Comparison of ENCODE assay signal across 8 cellular contexts in genomic region chr2:240586198-240586918, GRCh38. TPM values are rescaled to one million over a fixed set of nuclear protein-coding genes. Genes with fewer than 3 reads are reported as not detected.
A peak's percentile ranks its signal among the peaks of the same experiment; 100 is the strongest.
DNase-seq lines count a peak whose midpoint lies in the region; ATAC-seq, FAIRE-seq and TF ChIP-seq lines count a peak whose summit lies in the region.

TSS of gene CAPN10 (plus strand) at chr2:240586734. CDS start at chr2:240586912, 178 bp downstream.

- no peaks in the 10 kb centered on the region for H3F3A ChIP-seq in OCI-LY1 (ENCODE audit: insufficient read depth, low read length)

- H3K9ac ChIP-seq in HUES64 (ENCODE audit: low read depth, low read length) (peak within 1 kb of the TSS; percentile 94), OCI-LY1 (ENCODE audit: low read length) (peak within 1 kb of the TSS; percentile 80), endothelial cell of umbilical vein (replicated peaks; ENCODE audit: extremely low read depth, insufficient read depth, low read length) (peak within 1 kb of the TSS; percentile 91)

- peaks cover 38% of the 10 kb centered on the region for H3K4me1 Mint-ChIP-seq in Calu3 (ENCODE audit: low read depth, unreplicated experiment)

- POLR2A ChIA-PET in endothelial cell of umbilical vein (lab: Charles Lee) = interaction anchor here (1.0 to 3.3 kb wide), 3 partner anchors 17 to 25 kb away, joined by 7 to 13 read pairs (median 8); partner anchors contain the start of gene RNPEPL1

- H3K27ac ChIP-seq in HUES64 (ENCODE audit: low read depth, low read length) (peak within 1 kb of the TSS; percentile 87), OCI-LY1 (ENCODE audit: low read depth, low read length, poor library complexity, severe bottlenecking) (peak within 1 kb of the TSS; percentile 98), endothelial cell of umbilical vein (ENCODE audit: insufficient read depth, low read depth, low read length) (peak within 1 kb of the TSS; percentile 74)

- H3K4me1 ChIP-seq in HUES64 (ENCODE audit: insufficient read depth, low read length) (peaks cover 13% of the 10 kb centered on the region), OCI-LY1 (ENCODE audit: insufficient read depth, low read length, severe bottlenecking) (peaks cover 41% of the 10 kb centered on the region), endothelial cell of umbilical vein (ENCODE audit: control insufficient read depth, extremely low read depth, insufficient read depth, low read length) (peaks cover 17% of the 10 kb centered on the region)

- WGBS in HUES64 = under 1% methylated on average over 88 of the region's 88 CpGs

- peak within 1 kb of the TSS; percentile 94 for H3K4me3 Mint-ChIP-seq in Calu3 (ENCODE audit: low read depth, unreplicated experiment)

- TF ChIP-seq POLR2A in endothelial cell of umbilical vein (IDR thresholded peaks at IDR 0.05; ENCODE audit: low read depth, low read length) = peak; percentile 66

- no peaks in the 10 kb centered on the region for H3K9me3 ChIP-seq in HUES64 (ENCODE audit: insufficient read depth, low read depth, low read length)
- no peaks in the 10 kb centered on the region for H3K9me3 ChIP-seq in OCI-LY1 (ENCODE audit: low read length)
- no peaks in the 10 kb centered on the region for H3K9me3 ChIP-seq in endothelial cell of umbilical vein (replicated peaks; ENCODE audit: control insufficient read depth, insufficient read depth, low read length)

- ATAC-seq in GM21447 (IDR thresholded peaks at IDR 0.05; ENCODE audit: unreplicated experiment) = peak; percentile 52

- H3K4me3 ChIP-seq in HUES64 (ENCODE audit: low read length) (peak within 1 kb of the TSS; percentile 100), OCI-LY1 (ENCODE audit: low read depth, low read length, poor library complexity, severe bottlenecking) (peak within 1 kb of the TSS; percentile 71), endothelial cell of umbilical vein (replicated peaks in 1 of 3; ENCODE audit: insufficient read depth in 1 of 3, low read depth in 1 of 3, low read length in 3 of 3) (peak within 1 kb of the TSS; percentile 76 to 84 (median 84))

- H3K79me2 ChIP-seq in OCI-LY1 (ENCODE audit: insufficient read depth, low read length) = peaks cover 6% of the 10 kb centered on the region; the same call in 1 of the 2 replicates
- H3K79me2 ChIP-seq in endothelial cell of umbilical vein (ENCODE audit: control insufficient read depth, insufficient read depth, low read length) = peaks cover 54% of the 10 kb centered on the region

- H3K36me3 ChIP-seq in HUES64 (ENCODE audit: insufficient read depth, low read length) = peaks cover 6% of the 10 kb centered on the region; the same call in 1 of the 2 replicates
- H3K36me3 ChIP-seq in OCI-LY1 (ENCODE audit: insufficient read depth, low read length) = no peaks in the 10 kb centered on the region
- H3K36me3 ChIP-seq in endothelial cell of umbilical vein (ENCODE audit: control insufficient read depth in 2 of 2, extremely low read depth in 1 of 2, insufficient read depth in 2 of 2, low read length in 2 of 2) = peaks cover 0 to 9% of the 10 kb centered on the region in 2 experiments

- dilution Hi-C loops in endothelial cell of umbilical vein (cut with MboI; ENCODE audit: extremely low pct_ligation_motif_present, low sequenced_read_pairs) = no loop called here

- no TSS peak for BruUV-seq in Calu3 (replicated peaks; lab: Mats Ljungman, UMichigan)
- no TSS peak for BruUV-seq in endothelial cell of umbilical vein (replicated peaks; lab: Mats Ljungman, UMichigan)

- H4K20me1 ChIP-seq in OCI-LY1 (ENCODE audit: insufficient read depth, low read length) = no peaks in the 10 kb centered on the region
- no peaks in the 10 kb centered on the region for H4K20me1 ChIP-seq in endothelial cell of umbilical vein (replicated peaks; ENCODE audit: control insufficient read depth, extremely low read depth, insufficient read depth, low read length)

- H3K9me1 ChIP-seq in endothelial cell of umbilical vein (replicated peaks; ENCODE audit: control insufficient read depth, extremely low read depth, insufficient read depth, low read length) = no peaks in the 10 kb centered on the region

- peak; percentile 88 for FAIRE-seq in endothelial cell of umbilical vein (lab: Jason Lieb, UNC)

- H3K9me2 ChIP-seq in OCI-LY1 (ENCODE audit: low read depth, low read length) = no peaks in the 10 kb centered on the region

- peak within 1 kb of the TSS; percentile 83 for H3K4me2 ChIP-seq in OCI-LY1 (ENCODE audit: low read length)
- peak within 1 kb of the TSS; percentile 80 for H3K4me2 ChIP-seq in endothelial cell of umbilical vein (ENCODE audit: insufficient read depth, low read length)

- intact Hi-C loops in Calu3 (cut with micrococcal nuclease; ENCODE audit: unreplicated experiment) (no loop called here), endothelial cell of umbilical vein (cut with micrococcal nuclease) (loop anchor here (1.0 kb wide), 3 partner anchors 20 to 73 kb away; partner anchors contain the start of gene DUSP28)

- H3K36me3 Mint-ChIP-seq in Calu3 (ENCODE audit: insufficient read depth, unreplicated experiment) = peaks cover 37% of the 10 kb centered on the region

- H2AFZ ChIP-seq in OCI-LY1 (ENCODE audit: low read length) (no peak within 1 kb of the TSS), endothelial cell of umbilical vein (ENCODE audit: low read depth, low read length) (peak within 1 kb of the TSS; percentile 83)

- peak; percentile 98 for DNase-seq in Calu3
- peak; percentile 97 for DNase-seq in activated CD8-positive, alpha-beta memory T cell treated with anti-CD3 and anti-CD28 coated beads, Interleukin-2, amount 50 U/mL, for 4 hours
- DNase-seq in endothelial cell of umbilical vein (ENCODE audit: low read depth, low spot score) = peak; percentile 95
- peak; percentile 98 for DNase-seq in middle frontal gyrus (ENCODE audit: extremely low spot score, low spot score)
- DNase-seq in stimulated activated CD8-positive, alpha-beta memory T cell treated with anti-CD3 and anti-CD28 coated beads, Interleukin-2, amount 100 ng/mL, for 48 hours (ENCODE audit: low read depth in 2 of 2) = peak; percentile 95 to 96

- no peaks in the 10 kb centered on the region for H3K9me3 Mint-ChIP-seq in Calu3 (ENCODE audit: low read depth, unreplicated experiment)

- CTCF ChIA-PET in Calu3 (lab: Charles Lee) (interaction anchor here (1.0 to 3.2 kb wide), 8 partner anchors 13 to 254 kb away, joined by 3 to 24 read pairs (median 4); no protein-coding TSS in a partner anchor), endothelial cell of umbilical vein (lab: Charles Lee) (interaction anchor here (0.8 to 5.3 kb wide), 12 partner anchors 10 to 354 kb away, joined by 3 to 47 read pairs (median 10); partner anchors contain the start of genes ANKMY1 and RNPEPL1)

- no peaks in the 10 kb centered on the region for H3K27me3 Mint-ChIP-seq in Calu3 (ENCODE audit: unreplicated experiment)

- TF ChIP-seq CTCF in Calu3 (IDR thresholded peaks at IDR 0.05; ENCODE audit: unreplicated experiment) (no peak), OCI-LY1 (IDR thresholded peaks at IDR 0.05; ENCODE audit: low read length) (no peak), endothelial cell of umbilical vein (IDR thresholded peaks at IDR 0.05; ENCODE audit: extremely low read depth in 1 of 2, insufficient read depth in 1 of 2, low read depth in 1 of 2, low read length in 2 of 2) (no peak)

- H3K27me3 ChIP-seq in HUES64 (ENCODE audit: insufficient read depth, low read length) (no peaks in the 10 kb centered on the region), OCI-LY1 (ENCODE audit: insufficient read depth, low read length) (no peaks in the 10 kb centered on the region), endothelial cell of umbilical vein (ENCODE audit: control insufficient read depth in 2 of 2, insufficient read depth in 2 of 2, low read length in 2 of 2) (no peaks in the 10 kb centered on the region)

- peak within 1 kb of the TSS; percentile 84 for H3K27ac Mint-ChIP-seq in Calu3 (ENCODE audit: unreplicated experiment)

TF ChIP-seq in endothelial cell of umbilical vein, 7 proteins besides CTCF, POLR2A, EP300 and RAD21:
- no peak for TF ChIP-seq EZH2 (IDR thresholded peaks at IDR 0.05; ENCODE audit: borderline replicate concordance, low read depth, low read length, severe bottlenecking)
- no peak for TF ChIP-seq MYC (IDR thresholded peaks at IDR 0.05; ENCODE audit: low read depth, low read length)
- peak; percentile 88 for TF ChIP-seq POLR2AphosphoS5 (IDR thresholded peaks at IDR 0.05; ENCODE audit: insufficient read depth, low read depth, low read length)
- TF ChIP-seq MAX (IDR thresholded peaks at IDR 0.05; ENCODE audit: insufficient read depth, insufficient read length) = peak; percentile 64

RNA-seq across cellular contexts. Expression of gene CAPN10, which starts in this region (rescaled TPM):
- total RNA-seq in Calu3 (2022) = 49.3 and 52.6 TPM in 2 replicates
- polyA plus RNA-seq in HUES64 (2013, experiment 1 of 2) = 23.9 TPM
- 22.4 TPM for polyA plus RNA-seq in HUES64 (2013, experiment 2 of 2)
- 37.9 and 39.9 TPM in 2 replicates for total RNA-seq in endothelial cell of umbilical vein
- polyA plus RNA-seq in endothelial cell of umbilical vein = 25.2 and 36.7 TPM in 2 replicates
- 13.1 and 20.9 TPM in 2 replicates for polyA plus RNA-seq in endothelial cell of umbilical vein (2011; cell fraction: cytosol; rRNA removed)
- 116 and 147 TPM in 2 replicates for polyA plus RNA-seq in endothelial cell of umbilical vein (2011; cell fraction: nucleus; rRNA removed)
- 20.9 and 28.5 TPM in 2 replicates for polyA plus RNA-seq in endothelial cell of umbilical vein (2012)
- polyA minus RNA-seq in endothelial cell of umbilical vein = 11.4 and 20.2 TPM in 2 replicates
- 6.3 TPM for polyA minus RNA-seq in endothelial cell of umbilical vein (2011; cell fraction: cytosol; rRNA and poly(A)+ RNA removed)
- 21.9 and 32.9 TPM in 2 replicates for polyA minus RNA-seq in endothelial cell of umbilical vein (2011; cell fraction: nucleus; rRNA and poly(A)+ RNA removed)

Comparison
In these comparisons a context has a peak if more than half of its experiments do, and no peak if none do; other contexts are left out.
1. Peak in every context shown above with its lines: DNase-seq, ATAC-seq, H3K4me3 ChIP-seq and H3K27ac ChIP-seq.